ENCODE assay signal across 8 cellular contexts in the genomic region with DNA sequence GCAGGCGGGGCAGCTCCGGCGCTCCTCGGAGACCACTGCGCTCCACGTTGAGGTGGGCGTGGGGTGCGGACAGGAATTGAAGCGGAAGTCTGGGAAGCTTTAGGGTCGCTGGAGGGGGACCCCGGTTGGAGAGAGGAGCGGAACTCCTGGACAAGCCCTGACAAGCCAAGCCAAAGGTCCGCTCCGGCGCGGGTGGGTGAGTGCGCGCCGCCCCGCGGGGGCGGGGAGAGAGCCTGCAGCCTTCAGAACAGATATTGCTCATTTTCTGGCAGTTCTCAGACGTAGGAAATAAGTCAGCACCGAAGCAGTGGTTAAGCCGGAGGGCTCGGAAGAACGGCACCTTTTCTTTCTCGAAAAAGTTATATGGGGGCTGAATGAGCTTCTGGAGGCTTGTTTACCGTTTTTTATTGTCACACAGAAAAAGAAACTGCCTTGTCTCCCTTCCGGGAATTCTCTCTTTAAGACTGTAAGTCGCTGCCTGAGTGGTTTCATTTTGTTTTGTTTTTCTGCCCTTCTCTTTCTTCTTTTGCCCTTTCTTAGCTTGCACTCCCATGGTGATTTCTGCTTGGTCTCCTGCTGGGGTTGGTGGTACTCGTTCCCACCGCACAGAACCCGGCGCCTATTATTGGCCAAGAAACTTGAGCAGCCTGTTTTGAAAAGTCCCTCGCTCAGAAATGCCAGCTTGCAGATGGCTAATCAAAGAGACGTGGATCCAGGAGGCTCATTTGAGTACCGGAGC. TPM values are rescaled to one million over a fixed set of nuclear protein-coding genes. Genes with fewer than 3 reads are reported as not detected.
DNase-seq lines count a peak whose midpoint lies in the region; ATAC-seq and TF ChIP-seq lines count a peak whose summit lies in the region.

No MANE protein-coding gene starts in this region.

- peaks cover 12% of the 10 kb centered on the region; the same call in 1 of the 2 replicates for H3F3A ChIP-seq in PC-9 (ENCODE audit: insufficient read depth, low read depth)

- H3K27ac ChIP-seq in PC-9 (peak overlapping the region; percentile 42), stomach smooth muscle (ENCODE audit: low read length) (peak overlapping the region; percentile 85)

- H3K4me1 Mint-ChIP-seq in activated T-helper 17 cell treated with anti-CD3 and anti-CD28 coated beads, Interleukin-2, amount 50 U/mL, for 72 hours = peaks cover 41% of the 10 kb centered on the region
- H3K4me1 Mint-ChIP-seq in natural killer cell = peaks cover 56 to 65% of the 10 kb centered on the region in 2 donors

- no peaks in the 10 kb centered on the region for H3K9me3 ChIP-seq in PC-9 (ENCODE audit: insufficient read depth, low read depth)
- H3K9me3 ChIP-seq in stomach smooth muscle (ENCODE audit: control insufficient read depth in 2 of 2, low read length in 2 of 2) = no peaks in the 10 kb centered on the region

- CTCF ChIA-PET in PC-9 (lab: Charles Lee) = interaction anchor here (0.6 kb wide), 1 partner anchor 36 kb away, joined by 3 read pairs; no protein-coding TSS in a partner anchor

- H3K36me3 Mint-ChIP-seq in activated T-helper 17 cell treated with anti-CD3 and anti-CD28 coated beads, Interleukin-2, amount 50 U/mL, for 72 hours (ENCODE audit: low read depth) = peaks cover 65% of the 10 kb centered on the region
- H3K36me3 Mint-ChIP-seq in natural killer cell = no peaks in the 10 kb centered on the region

- H3K27me3 ChIP-seq in PC-9 (ENCODE audit: insufficient read depth, low read depth) = no peaks in the 10 kb centered on the region
- H3K27me3 ChIP-seq in stomach smooth muscle (ENCODE audit: control insufficient read depth in 1 of 2, insufficient read depth in 2 of 2, low read length in 2 of 2) = no peaks in the 10 kb centered on the region

- 0 out of 2 replicates have a peak, but pooled peaks cover 5% of the 10 kb centered on the region for H3K79me2 ChIP-seq in PC-9 (ENCODE audit: low read depth)

- no peaks in the 10 kb centered on the region for H3K27me3 Mint-ChIP-seq in activated T-helper 17 cell treated with anti-CD3 and anti-CD28 coated beads, Interleukin-2, amount 50 U/mL, for 72 hours
- H3K27me3 Mint-ChIP-seq in natural killer cell (ENCODE audit: low read depth in 2 of 2) = no peaks in the 10 kb centered on the region

- peak overlapping the region; percentile 97 for H3K4me3 Mint-ChIP-seq in activated T-helper 17 cell treated with anti-CD3 and anti-CD28 coated beads, Interleukin-2, amount 50 U/mL, for 72 hours
- H3K4me3 Mint-ChIP-seq in natural killer cell = peak overlapping the region; percentile 97

- intact Hi-C loops in PC-9 (cut with micrococcal nuclease; ENCODE audit: unreplicated experiment) = loop anchor here (5.0 kb wide), 2 partner anchors 41 to 154 kb away; no protein-coding TSS in a partner anchor
- intact Hi-C loops in natural killer cell (cut with micrococcal nuclease) = loop anchor here (1.0 to 5.0 kb wide), 4 partner anchors 17 to 1174 kb away; a partner anchor contains a TSS

- H3K4me1 ChIP-seq in PC-9 (replicated peaks; ENCODE audit: insufficient read depth) (peaks cover 26% of the 10 kb centered on the region), stomach smooth muscle (ENCODE audit: control insufficient read depth, insufficient read depth, low read length) (peaks cover 20% of the 10 kb centered on the region)

- no peaks in the 10 kb centered on the region for H3K9me3 Mint-ChIP-seq in activated T-helper 17 cell treated with anti-CD3 and anti-CD28 coated beads, Interleukin-2, amount 50 U/mL, for 72 hours
- H3K9me3 Mint-ChIP-seq in natural killer cell = peaks cover 2 to 3% of the 10 kb centered on the region in 2 donors

- peak overlapping the region; percentile 87 for H2AFZ ChIP-seq in PC-9

- peak; percentile 37 for ATAC-seq in HG03039 (IDR thresholded peaks at IDR 0.05; ENCODE audit: unreplicated experiment)
- ATAC-seq in activated T-helper 17 cell treated with anti-CD3 and anti-CD28 coated beads, Interleukin-2, amount 50 U/mL, for 72 hours (replicated peaks) = peak; percentile 70
- peak; percentile 54 to 71 (median 62) for ATAC-seq in natural killer cell

- H3K4me2 ChIP-seq in PC-9 = peak overlapping the region; percentile 81

- H4K20me1 ChIP-seq in PC-9 (ENCODE audit: insufficient read depth) = no peaks in the 10 kb centered on the region

- H3K4me3 ChIP-seq in PC-9 = peak overlapping the region; percentile 85
- peak overlapping the region; percentile 79 to 88 for H3K4me3 ChIP-seq in stomach smooth muscle (ENCODE audit: low read length in 2 of 2)

- H3K9ac ChIP-seq in stomach smooth muscle (ENCODE audit: low read length in 2 of 2) = peak overlapping the region; percentile 84 to 90

- POLR2A ChIA-PET in PC-9 (lab: Charles Lee; ENCODE audit: unreplicated experiment) = no interaction called here

- H3K9me2 ChIP-seq in PC-9 (ENCODE audit: insufficient read depth) = no peaks in the 10 kb centered on the region

- H3K36me3 ChIP-seq in PC-9 (ENCODE audit: low read depth) = no peaks in the 10 kb centered on the region
- no peaks in the 10 kb centered on the region for H3K36me3 ChIP-seq in stomach smooth muscle (ENCODE audit: control insufficient read depth in 2 of 2, insufficient read depth in 2 of 2, low read length in 2 of 2)

- H3K27ac Mint-ChIP-seq in activated T-helper 17 cell treated with anti-CD3 and anti-CD28 coated beads, Interleukin-2, amount 50 U/mL, for 72 hours = peak overlapping the region; percentile 98
- H3K27ac Mint-ChIP-seq in natural killer cell = peak overlapping the region; percentile 95 to 96

- TF ChIP-seq CTCF in PC-9 (conservative IDR thresholded peaks at IDR 0.05) = no peak; the same call in 1 of the 2 replicates
- TF ChIP-seq CTCF in natural killer cell (IDR thresholded peaks at IDR 0.05) = no peak

- TSS peak; percentile 46 for BruUV-seq in PC-9 (replicated peaks; lab: Mats Ljungman, UMichigan)

- DNase-seq in NCI-H345 (lab: John Stamatoyannopoulos, UW) (peak; percentile 24), NCI-H345 treated with DMSO at 0.1 percent for 48 hours (lab: John Stamatoyannopoulos, UW; ENCODE audit: unreplicated experiment) (no peak), PC-9 (peak; percentile 33 to 47), fibroblast of peridontal ligament (ENCODE audit: extremely low read depth) (peak; percentile 71), natural killer cell (peak; percentile 53)

RNA-seq across cellular contexts. Expression of a gene that starts 0.7 kb away (rescaled TPM):
- total RNA-seq in PC-9 (2021) = 7.6 and 8.5 TPM in 2 replicates
- total RNA-seq in activated T-helper 17 cell treated with anti-CD3 and anti-CD28 coated beads, Interleukin-2, amount 50 U/mL, for 72 hours = 100 to 1,000 TPM; 105 to 121 TPM
- total RNA-seq in natural killer cell = 10 to 100 TPM; 17.3 to 29.9 (median 26.5) TPM

RNA-seq across cellular contexts. Expression of a gene that starts 38.8 kb away (rescaled TPM):
- total RNA-seq in PC-9 (2021) (5.3 and 8.4 TPM in 2 replicates), natural killer cell (10 to 100 TPM in 1 of 3 donors, 1 to 10 TPM in 2; 5.0 to 13.1 (median 7.4) TPM)
- 10 to 100 TPM; 14.6 to 29.6 TPM for total RNA-seq in activated T-helper 17 cell treated with anti-CD3 and anti-CD28 coated beads, Interleukin-2, amount 50 U/mL, for 72 hours
